Comparison of ENCODE assay signal across 2 cellular contexts in the genomic region with DNA sequence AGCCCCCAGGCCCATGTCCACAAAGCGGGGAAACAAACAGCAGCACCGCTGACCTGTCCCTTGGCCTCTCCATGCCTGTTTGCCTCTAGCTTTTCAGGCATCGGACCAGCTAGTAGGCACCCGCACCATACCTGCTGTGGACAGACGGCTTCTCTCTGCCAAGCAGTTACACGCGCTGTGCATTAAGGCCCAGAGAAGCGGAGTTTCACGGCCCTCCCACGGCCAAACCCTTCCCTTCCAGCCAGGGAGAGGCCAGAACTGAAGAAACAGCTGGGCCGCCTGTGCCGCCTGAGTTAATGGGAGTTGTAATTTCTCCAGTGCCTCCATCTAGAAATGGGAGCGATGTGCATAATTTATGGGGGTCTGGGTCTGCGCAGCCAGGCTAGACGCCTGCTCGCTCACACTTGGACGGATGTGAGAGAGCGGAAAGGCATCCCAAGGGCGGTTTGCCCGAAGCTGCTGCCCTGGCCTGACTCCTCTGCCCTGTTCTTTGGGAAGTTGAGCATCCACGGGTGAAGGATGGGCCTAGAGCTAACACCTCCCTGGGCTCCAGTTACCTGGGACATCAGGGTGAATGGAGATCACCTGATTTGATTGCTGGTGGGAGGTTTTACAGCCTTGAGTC.
TF ChIP-seq lines count a peak whose summit lies in the region.

No MANE protein-coding gene starts in this region.

TF ChIP-seq in GM23338, 12 proteins besides CTCF, POLR2A, EP300 and RAD21:
- TF ChIP-seq ZNF331 (CRISPR knock-in tag; IDR thresholded peaks at IDR 0.05; ENCODE audit: low read depth) = no peak
- no peak for TF ChIP-seq EZH2 (IDR thresholded peaks at IDR 0.05; ENCODE audit: low read depth, unreplicated experiment)
- TF ChIP-seq JUNB (IDR thresholded peaks at IDR 0.05; ENCODE audit: unreplicated experiment) = no peak
- TF ChIP-seq, protein P1, sequence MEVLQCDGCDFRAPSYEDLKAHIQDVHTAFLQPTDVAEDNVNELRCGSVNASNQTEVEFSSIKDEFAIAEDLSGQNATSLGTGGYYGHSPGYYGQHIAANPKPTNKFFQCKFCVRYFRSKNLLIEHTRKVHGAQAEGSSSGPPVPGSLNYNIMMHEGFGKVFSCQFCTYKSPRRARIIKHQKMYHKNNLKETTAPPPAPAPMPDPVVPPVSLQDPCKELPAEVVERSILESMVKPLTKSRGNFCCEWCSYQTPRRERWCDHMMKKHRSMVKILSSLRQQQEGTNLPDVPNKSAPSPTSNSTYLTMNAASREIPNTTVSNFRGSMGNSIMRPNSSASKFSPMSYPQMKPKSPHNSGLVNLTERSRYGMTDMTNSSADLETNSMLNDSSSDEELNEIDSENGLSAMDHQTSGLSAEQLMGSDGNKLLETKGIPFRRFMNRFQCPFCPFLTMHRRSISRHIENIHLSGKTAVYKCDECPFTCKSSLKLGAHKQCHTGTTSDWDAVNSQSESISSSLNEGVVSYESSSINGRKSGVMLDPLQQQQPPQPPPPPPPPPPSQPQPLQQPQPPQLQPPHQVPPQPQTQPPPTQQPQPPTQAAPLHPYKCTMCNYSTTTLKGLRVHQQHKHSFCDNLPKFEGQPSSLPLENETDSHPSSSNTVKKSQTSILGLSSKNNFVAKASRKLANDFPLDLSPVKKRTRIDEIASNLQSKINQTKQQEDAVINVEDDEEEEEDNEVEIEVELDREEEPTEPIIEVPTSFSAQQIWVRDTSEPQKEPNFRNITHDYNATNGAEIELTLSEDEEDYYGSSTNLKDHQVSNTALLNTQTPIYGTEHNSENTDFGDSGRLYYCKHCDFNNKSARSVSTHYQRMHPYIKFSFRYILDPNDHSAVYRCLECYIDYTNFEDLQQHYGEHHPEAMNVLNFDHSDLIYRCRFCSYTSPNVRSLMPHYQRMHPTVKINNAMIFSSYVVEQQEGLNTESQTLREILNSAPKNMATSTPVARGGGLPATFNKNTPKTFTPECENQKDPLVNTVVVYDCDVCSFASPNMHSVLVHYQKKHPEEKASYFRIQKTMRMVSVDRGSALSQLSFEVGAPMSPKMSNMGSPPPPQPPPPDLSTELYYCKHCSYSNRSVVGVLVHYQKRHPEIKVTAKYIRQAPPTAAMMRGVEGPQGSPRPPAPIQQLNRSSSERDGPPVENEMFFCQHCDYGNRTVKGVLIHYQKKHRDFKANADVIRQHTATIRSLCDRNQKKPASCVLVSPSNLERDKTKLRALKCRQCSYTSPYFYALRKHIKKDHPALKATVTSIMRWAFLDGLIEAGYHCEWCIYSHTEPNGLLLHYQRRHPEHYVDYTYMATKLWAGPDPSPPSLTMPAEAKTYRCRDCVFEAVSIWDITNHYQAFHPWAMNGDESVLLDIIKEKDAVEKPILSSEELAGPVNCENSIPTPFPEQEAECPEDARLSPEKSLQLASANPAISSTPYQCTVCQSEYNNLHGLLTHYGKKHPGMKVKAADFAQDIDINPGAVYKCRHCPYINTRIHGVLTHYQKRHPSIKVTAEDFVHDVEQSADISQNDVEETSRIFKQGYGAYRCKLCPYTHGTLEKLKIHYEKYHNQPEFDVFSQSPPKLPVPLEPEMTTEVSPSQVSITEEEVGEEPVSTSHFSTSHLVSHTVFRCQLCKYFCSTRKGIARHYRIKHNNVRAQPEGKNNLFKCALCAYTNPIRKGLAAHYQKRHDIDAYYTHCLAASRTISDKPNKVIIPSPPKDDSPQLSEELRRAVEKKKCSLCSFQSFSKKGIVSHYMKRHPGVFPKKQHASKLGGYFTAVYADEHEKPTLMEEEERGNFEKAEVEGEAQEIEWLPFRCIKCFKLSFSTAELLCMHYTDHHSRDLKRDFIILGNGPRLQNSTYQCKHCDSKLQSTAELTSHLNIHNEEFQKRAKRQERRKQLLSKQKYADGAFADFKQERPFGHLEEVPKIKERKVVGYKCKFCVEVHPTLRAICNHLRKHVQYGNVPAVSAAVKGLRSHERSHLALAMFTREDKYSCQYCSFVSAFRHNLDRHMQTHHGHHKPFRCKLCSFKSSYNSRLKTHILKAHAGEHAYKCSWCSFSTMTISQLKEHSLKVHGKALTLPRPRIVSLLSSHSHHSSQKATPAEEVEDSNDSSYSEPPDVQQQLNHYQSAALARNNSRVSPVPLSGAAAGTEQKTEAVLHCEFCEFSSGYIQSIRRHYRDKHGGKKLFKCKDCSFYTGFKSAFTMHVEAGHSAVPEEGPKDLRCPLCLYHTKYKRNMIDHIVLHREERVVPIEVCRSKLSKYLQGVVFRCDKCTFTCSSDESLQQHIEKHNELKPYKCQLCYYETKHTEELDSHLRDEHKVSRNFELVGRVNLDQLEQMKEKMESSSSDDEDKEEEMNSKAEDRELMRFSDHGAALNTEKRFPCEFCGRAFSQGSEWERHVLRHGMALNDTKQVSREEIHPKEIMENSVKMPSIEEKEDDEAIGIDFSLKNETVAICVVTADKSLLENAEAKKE (CRISPR knock-in tag; IDR thresholded peaks at IDR 0.05) = no peak
- TF ChIP-seq EZH2phosphoT487 (IDR thresholded peaks at IDR 0.05; ENCODE audit: unreplicated experiment) = no peak
- TF ChIP-seq, protein P2, sequence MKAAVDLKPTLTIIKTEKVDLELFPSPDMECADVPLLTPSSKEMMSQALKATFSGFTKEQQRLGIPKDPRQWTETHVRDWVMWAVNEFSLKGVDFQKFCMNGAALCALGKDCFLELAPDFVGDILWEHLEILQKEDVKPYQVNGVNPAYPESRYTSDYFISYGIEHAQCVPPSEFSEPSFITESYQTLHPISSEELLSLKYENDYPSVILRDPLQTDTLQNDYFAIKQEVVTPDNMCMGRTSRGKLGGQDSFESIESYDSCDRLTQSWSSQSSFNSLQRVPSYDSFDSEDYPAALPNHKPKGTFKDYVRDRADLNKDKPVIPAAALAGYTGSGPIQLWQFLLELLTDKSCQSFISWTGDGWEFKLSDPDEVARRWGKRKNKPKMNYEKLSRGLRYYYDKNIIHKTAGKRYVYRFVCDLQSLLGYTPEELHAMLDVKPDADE (IDR thresholded peaks at IDR 0.05) = no peak
- no peak for TF ChIP-seq POLR2AphosphoS5 (IDR thresholded peaks at IDR 0.05; ENCODE audit: low read depth)
- TF ChIP-seq CREB1 (CRISPR knock-in tag; IDR thresholded peaks at IDR 0.05; ENCODE audit: low read depth) = no peak
- TF ChIP-seq NANOG (IDR thresholded peaks at IDR 0.05; ENCODE audit: borderline replicate concordance) = no peak

TF ChIP-seq in H1, 55 proteins besides CTCF, POLR2A, EP300 and RAD21:
- no peak for TF ChIP-seq CTBP2 (IDR thresholded peaks at IDR 0.05; ENCODE audit: borderline replicate concordance, insufficient read depth, insufficient read length, low read length)
- TF ChIP-seq GTF2F1 (IDR thresholded peaks at IDR 0.05; ENCODE audit: borderline replicate concordance, low read depth, low read length) = no peak
- TF ChIP-seq BACH1 (IDR thresholded peaks at IDR 0.05; ENCODE audit: low read length) = no peak
- TF ChIP-seq TCF12 (IDR thresholded peaks at IDR 0.05; ENCODE audit: low read depth, low read length) = no peak
- TF ChIP-seq SIN3A (conservative IDR thresholded peaks at IDR 0.05 in 1 of 2, IDR thresholded peaks at IDR 0.05 in 1 of 2; ENCODE audit: low read depth in 1 of 2, low read length in 2 of 2) = no peak
- no peak for TF ChIP-seq SAP30 (IDR thresholded peaks at IDR 0.05; ENCODE audit: insufficient read depth, insufficient replicate concordance, low read length)
- no peak for TF ChIP-seq CREB1 (IDR thresholded peaks at IDR 0.05)
- no peak for TF ChIP-seq KDM5A (IDR thresholded peaks at IDR 0.05; ENCODE audit: low read length)
- no peak for TF ChIP-seq GABPA (IDR thresholded peaks at IDR 0.05; ENCODE audit: borderline replicate concordance, insufficient read depth, low read length)
- no peak for TF ChIP-seq SIRT6 (IDR thresholded peaks at IDR 0.05; ENCODE audit: low read length)
- no peak for TF ChIP-seq JUND (IDR thresholded peaks at IDR 0.05; ENCODE audit: low read length)
- no peak for TF ChIP-seq TEAD4 (IDR thresholded peaks at IDR 0.05; ENCODE audit: low read depth, low read length)
- TF ChIP-seq POLR2AphosphoS5 (IDR thresholded peaks at IDR 0.05; ENCODE audit: low read depth, low read length) = no peak
- TF ChIP-seq HDAC6 (IDR thresholded peaks at IDR 0.05; ENCODE audit: low read depth, low read length) = no peak
- TF ChIP-seq, protein P3, sequence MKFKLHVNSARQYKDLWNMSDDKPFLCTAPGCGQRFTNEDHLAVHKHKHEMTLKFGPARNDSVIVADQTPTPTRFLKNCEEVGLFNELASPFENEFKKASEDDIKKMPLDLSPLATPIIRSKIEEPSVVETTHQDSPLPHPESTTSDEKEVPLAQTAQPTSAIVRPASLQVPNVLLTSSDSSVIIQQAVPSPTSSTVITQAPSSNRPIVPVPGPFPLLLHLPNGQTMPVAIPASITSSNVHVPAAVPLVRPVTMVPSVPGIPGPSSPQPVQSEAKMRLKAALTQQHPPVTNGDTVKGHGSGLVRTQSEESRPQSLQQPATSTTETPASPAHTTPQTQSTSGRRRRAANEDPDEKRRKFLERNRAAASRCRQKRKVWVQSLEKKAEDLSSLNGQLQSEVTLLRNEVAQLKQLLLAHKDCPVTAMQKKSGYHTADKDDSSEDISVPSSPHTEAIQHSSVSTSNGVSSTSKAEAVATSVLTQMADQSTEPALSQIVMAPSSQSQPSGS (IDR thresholded peaks at IDR 0.05; ENCODE audit: low read length) = no peak
- TF ChIP-seq ZNF274 (IDR thresholded peaks at IDR 0.05; ENCODE audit: borderline replicate concordance, extremely low read depth, low read length) = no peak
- no peak for TF ChIP-seq TAF1 (IDR thresholded peaks at IDR 0.05; ENCODE audit: low read depth, low read length)
- TF ChIP-seq, protein P4, sequence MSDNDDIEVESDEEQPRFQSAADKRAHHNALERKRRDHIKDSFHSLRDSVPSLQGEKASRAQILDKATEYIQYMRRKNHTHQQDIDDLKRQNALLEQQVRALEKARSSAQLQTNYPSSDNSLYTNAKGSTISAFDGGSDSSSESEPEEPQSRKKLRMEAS (IDR thresholded peaks at IDR 0.05) = no peak
- no peak for TF ChIP-seq JUN (IDR thresholded peaks at IDR 0.05; ENCODE audit: low read depth, low read length)
TF ChIP-seq in H1: peak in this region for 0.
